Comparison of ENCODE assay signal across 23 cellular contexts in the genomic region with DNA sequence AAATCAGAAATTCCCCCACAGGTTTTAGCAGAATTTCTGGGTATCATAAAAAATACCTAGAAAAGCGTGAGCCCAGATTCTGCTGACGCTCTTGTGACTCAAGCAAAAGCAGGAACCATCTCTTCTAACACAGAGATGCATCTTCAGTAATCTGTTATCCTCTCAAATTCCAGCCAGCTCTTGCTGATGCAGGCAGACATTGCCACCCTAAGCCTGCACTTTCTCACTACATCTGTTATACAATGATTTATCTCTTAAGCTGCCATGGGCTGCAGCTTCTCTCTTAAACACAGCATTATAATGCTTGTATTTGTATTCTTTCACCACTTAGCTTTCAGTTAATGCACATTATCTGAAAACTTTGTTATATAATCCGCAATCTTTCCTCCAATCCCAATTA.
"Had no signal": no experiment of that assay in that cellular context is flagged by ENCODE, and none has a peak within 500 bp of the region (broad histone marks: within the 10 kb centered on the region; RNA-seq: fewer than 3 reads in every experiment).

No MANE protein-coding gene starts in this region.

- H3K9me3 ChIP-seq: esophagus squamous epithelium, heart left ventricle, lower lobe of right lung, mucosa of descending colon, sigmoid colon, transverse colon had no signal

- DNase-seq: activated CD4-positive, alpha-beta T cell treated with anti-CD3 and anti-CD28 coated beads, Interleukin-2, amount 10 ng/mL, durations not matched to agents 24 days and 14 days; activated CD8-positive, alpha-beta memory T cell treated with anti-CD3 and anti-CD28 coated beads, Interleukin-2, amount 10 ng/mL, durations not matched to agents 7 days and 5 days; activated CD8-positive, alpha-beta T cell treated with anti-CD3 and anti-CD28 coated beads for 36 hours; activated effector memory CD4-positive, alpha-beta T cell treated with anti-CD3 and anti-CD28 coated beads, Interleukin-2, amount 50 U/mL, for 16 hours; activated naive CD4-positive, alpha-beta T cell treated with anti-CD3 and anti-CD28 coated beads, Interleukin-2, amount 10 ng/mL, durations not matched to agents 7 days and 5 days; activated T-cell treated with anti-CD3 and anti-CD28 coated beads for 4 hours; cerebellar nuclear complex; endodermal cell; esophagus squamous epithelium; heart left ventricle; left colon; lower lobe of right lung; mesendoderm; mucosa of descending colon; retina; sigmoid colon; stimulated activated CD4-positive, alpha-beta T cell treated with anti-CD3 and anti-CD28 coated beads, Interleukin-15, amount 100 ng/mL, for 24 hours; stimulated activated naive B cell treated with anti-CD40 and anti-IgM and Interleukin-4, amounts not matched to agents 10 μg/mL and 1 μg/mL and 100 μg/mL, for 72 hours; T1000; transverse colon had no signal

- H3K4me3 ChIP-seq: coronary artery, esophagus squamous epithelium, heart left ventricle, lower lobe of right lung, mucosa of descending colon, sigmoid colon, smooth muscle cell, transverse colon had no signal

- H3K4me1 ChIP-seq: esophagus squamous epithelium, heart left ventricle, lower lobe of right lung, sigmoid colon, transverse colon had no signal

- H3K27me3 ChIP-seq: esophagus squamous epithelium, sigmoid colon, transverse colon had no signal

- ATAC-seq: activated CD4-positive, CD25-positive, alpha-beta regulatory T cell treated with anti-CD3 and anti-CD28 coated beads, Interleukin-2, amount 50 U/mL, for 24 hours; activated CD8-positive, alpha-beta memory T cell treated with anti-CD3 and anti-CD28 coated beads, Interleukin-2, amount 10 ng/mL, durations not matched to agents 7 days and 5 days; activated CD8-positive, alpha-beta T cell treated with anti-CD3 and anti-CD28 coated beads for 36 hours; heart left ventricle; left colon; lower lobe of right lung; mucosa of descending colon; stimulated activated naive B cell treated with anti-CD40 and anti-IgM and Interleukin-4, amounts not matched to agents 10 μg/mL and 1 μg/mL and 100 μg/mL, for 72 hours had no signal

- H3K36me3 ChIP-seq: esophagus squamous epithelium, heart left ventricle, lower lobe of right lung, sigmoid colon, transverse colon had no signal
